In the genomic region with DNA sequence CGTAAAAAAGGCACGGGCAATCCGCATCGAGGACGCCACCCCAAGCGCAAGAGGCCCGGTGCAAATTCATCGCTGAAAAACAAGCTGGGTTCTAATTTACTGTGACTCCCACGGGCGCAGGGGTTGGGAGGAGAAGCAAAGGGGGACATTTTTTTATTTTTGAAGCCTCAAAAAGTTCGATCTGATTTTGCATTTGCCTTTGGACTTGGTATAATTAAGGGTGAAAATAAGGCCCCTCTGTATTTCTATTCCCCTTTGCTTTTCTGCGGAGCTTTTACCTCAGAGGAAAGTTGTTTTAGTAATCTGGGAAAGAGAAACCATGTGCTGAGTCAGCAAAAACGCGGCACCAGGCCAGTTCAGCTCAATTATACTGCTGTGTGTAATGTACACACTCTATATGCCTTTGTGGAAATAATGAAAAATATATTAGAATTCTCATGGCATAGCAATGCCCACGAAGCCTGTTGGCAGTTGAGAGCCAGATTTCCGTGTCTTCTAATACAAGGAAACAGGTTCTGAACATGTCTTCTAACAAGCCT, we compare ENCODE assay signal across 16 cellular contexts.
A peak's percentile ranks its signal among the peaks of the same experiment; 100 is the strongest.
DNase-seq lines count a peak whose midpoint lies in the region; ATAC-seq and TF ChIP-seq lines count a peak whose summit lies in the region.
"Had no signal": no experiment of that assay in that cellular context is flagged by ENCODE, and none has a peak within 500 bp of the region (broad histone marks: within the 10 kb centered on the region; RNA-seq: fewer than 3 reads in every experiment).

No MANE protein-coding gene starts in this region.

- intact Hi-C loops in sciatic nerve (cut with DNase I), result no loop called here

- no peaks in the 10 kb centered on the region for H3K36me3 ChIP-seq in HUES48 (ENCODE audit: control insufficient read depth, insufficient read depth, low read length)
- H3K36me3 ChIP-seq: colonic mucosa had no signal

- no peak overlapping the region for H3K27ac ChIP-seq in HUES48 (ENCODE audit: low read depth, low read length)
- H3K27ac ChIP-seq: colonic mucosa, VCaP had no signal

- TF ChIP-seq CTCF in fibroblast of pulmonary artery (IDR thresholded peaks at IDR 0.05; ENCODE audit: low read length, missing control alignments), result no peak

- DNase-seq in SHP77 treated with DMSO at 0.1 percent for 48 hours (lab: John Stamatoyannopoulos, UW) (peak; percentile 31), fibroblast of pulmonary artery (ENCODE audit: low read depth) (peak; percentile 22), retina (peak; percentile 66), DMS79 (lab: John Stamatoyannopoulos, UW) (no peak), sciatic nerve (ENCODE audit: low spot score) (no peak), MV-4-11 (lab: John Stamatoyannopoulos, UW) (no peak)
- DNase-seq: activated CD8-positive, alpha-beta memory T cell treated with anti-CD3 and anti-CD28 coated beads, Interleukin-2, amount 10 ng/mL, durations not matched to agents 7 days and 5 days; activated naive CD4-positive, alpha-beta T cell treated with anti-CD3 and anti-CD28 coated beads, Interleukin-2, amount 50 U/mL, for 16 hours; CD4-positive, CD25-positive, alpha-beta regulatory T cell; colonic mucosa; NCI-H1105 treated with DMSO at 0.1 percent for 48 hours; NCI-H69; SIG-M5 had no signal

- peaks cover 70% of the 10 kb centered on the region for H3K27me3 ChIP-seq in HUES48 (ENCODE audit: control insufficient read depth, insufficient read depth, low read length)

- no peak for ATAC-seq in sciatic nerve
- no peak for ATAC-seq in HG03378 (IDR thresholded peaks at IDR 0.05; ENCODE audit: unreplicated experiment)
- ATAC-seq: activated CD8-positive, alpha-beta memory T cell treated with anti-CD3 and anti-CD28 coated beads, Interleukin-2, amount 10 ng/mL, durations not matched to agents 7 days and 5 days had no signal

- peaks cover 19% of the 10 kb centered on the region for H3K4me1 ChIP-seq in HUES48 (ENCODE audit: control insufficient read depth, insufficient read depth, low read length)

- H3K9me3 ChIP-seq in HUES48 (ENCODE audit: control insufficient read depth, insufficient read depth, low read length), result no peaks in the 10 kb centered on the region
- H3K9me3 ChIP-seq: colonic mucosa had no signal

- no peak overlapping the region for H3K9ac ChIP-seq in HUES48 (ENCODE audit: low read depth, low read length)

- peak overlapping the region; percentile 73 for H3K4me3 ChIP-seq in HUES48 (ENCODE audit: low read depth, low read length)
- no peak overlapping the region for H3K4me3 ChIP-seq in fibroblast of pulmonary artery (replicated peaks; ENCODE audit: low read depth, low read length)
- H3K4me3 ChIP-seq: colonic mucosa had no signal

Comparison
In these comparisons a context has a peak if more than half of its experiments do, and no peak if none do; other contexts are left out.
1. DNase-seq: peak in SHP77 treated with DMSO at 0.1 percent for 48 hours (single experiment), fibroblast of pulmonary artery (single experiment) and retina (single experiment); none in DMS79 (single experiment), sciatic nerve (single experiment) and MV-4-11 (single experiment).